11 cellular contexts compared by ENCODE assay signal in the genomic region with DNA sequence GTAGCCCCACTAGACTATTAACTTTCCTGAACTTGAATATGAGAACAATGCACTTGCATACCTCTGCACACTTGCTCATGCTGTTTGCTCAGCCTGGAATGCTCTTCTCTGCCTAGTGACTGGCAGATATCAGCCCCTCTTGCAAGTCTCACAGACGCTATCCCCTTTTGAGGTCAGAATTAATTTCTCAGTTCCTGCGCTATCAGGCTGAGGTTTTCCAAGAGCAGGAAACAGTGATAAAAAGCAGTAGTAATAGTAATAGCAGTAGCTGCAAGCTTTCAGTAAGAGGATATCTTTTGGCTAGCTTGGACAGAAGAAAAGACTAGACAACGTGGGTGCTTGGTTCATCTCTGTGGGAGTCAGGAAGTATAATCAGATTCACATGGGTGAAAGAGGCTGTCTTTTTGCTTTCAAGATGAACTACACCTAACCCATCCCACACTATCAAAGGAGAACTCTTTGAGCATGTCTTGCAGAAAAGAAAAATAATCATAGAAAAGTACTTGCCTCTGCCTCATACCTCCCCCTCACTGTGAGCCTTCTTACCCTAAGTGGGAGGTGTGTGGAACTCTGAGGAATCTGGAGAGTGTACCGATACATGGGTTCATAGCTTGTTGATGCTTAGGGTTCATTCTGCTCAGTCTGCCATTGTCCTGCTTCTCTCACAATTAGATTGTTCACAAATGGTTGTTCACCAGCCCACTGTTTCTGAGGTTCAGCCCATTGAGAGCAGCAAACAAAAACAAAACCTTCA. TPM values are rescaled to one million over a fixed set of nuclear protein-coding genes. Genes with fewer than 3 reads are reported as not detected.
DNase-seq lines count a peak whose midpoint lies in the region; ATAC-seq, FAIRE-seq and TF ChIP-seq lines count a peak whose summit lies in the region.
"Had no signal": no experiment of that assay in that cellular context is flagged by ENCODE, and none has a peak within 500 bp of the region (broad histone marks: within the 10 kb centered on the region; RNA-seq: fewer than 3 reads in every experiment).

No MANE protein-coding gene starts in this region.

- no peaks in the 10 kb centered on the region for H3K4me1 ChIP-seq in left lung

- H3K27me3 ChIP-seq in left lung = no peaks in the 10 kb centered on the region
- H3K27me3 ChIP-seq: ovary had no signal

- DNase-seq in GM12891 (ENCODE audit: insufficient read length, low spot score) = no peak
- peak; percentile 62 for DNase-seq in HT1080 (ENCODE audit: low read depth)
- no peak for DNase-seq in left lung
- no peak for DNase-seq in GM19240 (ENCODE audit: insufficient read length, low spot score)
- no peak for DNase-seq in putamen (ENCODE audit: low spot score)
- DNase-seq in NCI-H748 treated with DMSO at 0.1 percent for 48 hours (lab: John Stamatoyannopoulos, UW) = no peak
- no peak for DNase-seq in NCI-H2227 treated with DMSO at 0.1 percent for 48 hours (lab: John Stamatoyannopoulos, UW)
- DNase-seq: central memory CD4-positive, alpha-beta T cell; glutamatergic neuron; ovary had no signal

- no peak for TF ChIP-seq CTCF in left lung (IDR thresholded peaks at IDR 0.05)

- intact Hi-C loops in left lung (cut with DNase I) = no loop called here

- no peak for TF ChIP-seq POLR2A in GM12891 (IDR thresholded peaks at IDR 0.05; ENCODE audit: low read depth, low read length)

- no peaks in the 10 kb centered on the region for H3K36me3 ChIP-seq in left lung
- H3K36me3 ChIP-seq: ovary had no signal

- H3K4me3 ChIP-seq in left lung = no peak overlapping the region
- H3K4me3 ChIP-seq: ovary had no signal

- no peaks in the 10 kb centered on the region for H3K9me3 ChIP-seq in left lung
- H3K9me3 ChIP-seq: ovary had no signal

- H3K27ac ChIP-seq in left lung = no peak overlapping the region
- H3K27ac ChIP-seq: ovary had no signal

- peak; percentile 45 for FAIRE-seq in GM12891 (lab: Jason Lieb, UNC)

- ATAC-seq in GM21367 (IDR thresholded peaks at IDR 0.05; ENCODE audit: unreplicated experiment) (peak; percentile 44), left lung (peak; percentile 83)

TF ChIP-seq in GM12891, 5 proteins besides CTCF, POLR2A, EP300 and RAD21:
- TF ChIP-seq SPI1 (IDR thresholded peaks at IDR 0.05; ENCODE audit: low read depth, low read length) = peak; percentile 37; the same call in 1 of the 2 replicates
- no peak for TF ChIP-seq POU2F2 (IDR thresholded peaks at IDR 0.05; ENCODE audit: low read depth, low read length)

RNA-seq across cellular contexts. Expression of a gene that starts 11.3 kb away (rescaled TPM):
- polyA plus RNA-seq in GM12891 (2012; ENCODE audit: low read depth, missing spikeins) = 0.06 TPM
- total RNA-seq in HT1080 (2014; rRNA removed; shearing (Covaris generic)) = 7.2 TPM in 2 replicates
- 6.7 and 7.9 TPM in 2 replicates for polyA plus RNA-seq in HT1080 (2015; cell fraction: cytosol; rRNA removed)
- polyA plus RNA-seq in HT1080 (2015; cell fraction: nucleus; rRNA removed) = 23.6 and 24.3 TPM in 2 replicates
- total RNA-seq in left lung = under 1 TPM; 0.08 to 0.09 TPM
